14 cellular contexts compared by ENCODE assay signal in the genomic region with DNA sequence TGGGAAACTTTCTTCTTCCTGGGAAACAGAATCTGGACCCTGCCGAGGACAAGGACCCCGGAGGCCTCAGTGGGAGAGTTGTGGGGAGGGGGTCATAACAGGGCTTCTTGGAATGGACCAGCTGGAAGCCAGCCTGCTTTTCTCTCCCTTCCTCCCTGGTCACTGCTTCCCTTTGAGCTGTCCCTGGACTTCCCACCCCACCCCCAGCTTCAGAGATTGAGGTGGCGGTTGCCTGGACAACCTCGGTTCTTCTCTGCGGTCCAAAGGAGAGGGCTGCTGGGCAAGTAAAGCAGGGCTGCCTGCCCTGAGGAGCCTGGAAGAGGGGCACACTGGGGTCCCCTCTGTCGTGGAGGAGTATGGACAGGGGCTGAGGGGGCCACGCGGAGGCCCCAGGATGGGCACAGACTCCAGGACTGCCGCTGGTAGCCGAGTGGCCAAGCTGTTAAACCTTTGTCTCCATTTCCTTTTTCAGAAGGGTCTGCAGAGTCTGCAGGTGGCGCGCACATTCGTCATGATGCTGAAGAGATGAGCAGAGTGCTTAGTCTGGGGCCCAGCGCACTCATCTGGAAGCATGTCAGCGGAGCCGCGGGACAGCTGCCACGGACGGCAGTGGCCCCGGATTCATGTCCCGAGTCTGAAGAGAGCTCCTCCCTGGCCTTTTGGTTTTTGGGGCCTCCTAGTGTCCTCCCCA. TPM values are rescaled to one million over a fixed set of nuclear protein-coding genes. Genes with fewer than 3 reads are reported as not detected.
DNase-seq lines count a peak whose midpoint lies in the region; ATAC-seq, FAIRE-seq and TF ChIP-seq lines count a peak whose summit lies in the region.
"Had no signal": no experiment of that assay in that cellular context is flagged by ENCODE, and none has a peak within 500 bp of the region (broad histone marks: within the 10 kb centered on the region; RNA-seq: fewer than 3 reads in every experiment).

No MANE protein-coding gene starts in this region.

- peak in 1 of 10 experiments; percentile 30 for DNase-seq in CD4-positive, alpha-beta T cell
- DNase-seq in T-helper 17 cell (no peak), iPS DF 6.9 (ENCODE audit: low read depth, low spot score) (peak; percentile 33), posterior cingulate gyrus (peak in 6 of 10 donors; percentile 23 to 88 (median 61)), kidney glomerular epithelial cell (lab: John Stamatoyannopoulos, UW) (no peak), NCI-H1048 (lab: John Stamatoyannopoulos, UW) (no peak), urothelium cell line (ENCODE audit: low spot score) (no peak)
- DNase-seq: activated T-cell treated with anti-CD3 and anti-CD28 coated beads, Interleukin-2, amount 50 U/mL, for 48 hours; effector memory CD4-positive, alpha-beta T cell; immature natural killer cell; NCI-H748 treated with DMSO at 0.1 percent for 48 hours; stimulated activated naive CD4-positive, alpha-beta T cell treated with Interleukin-2 at 50 U/mL for 16 hours had no signal

- no peak overlapping the region for H3K27ac ChIP-seq in CD4-positive, alpha-beta T cell (ENCODE audit: low read depth, low read length)
- H3K27ac ChIP-seq in iPS DF 6.9 (ENCODE audit: low read length): no peak overlapping the region

- no peaks in the 10 kb centered on the region for H3K27me3 Mint-ChIP-seq in CD4-positive, alpha-beta T cell
- no peaks in the 10 kb centered on the region for H3K27me3 Mint-ChIP-seq in T-helper 17 cell

- H3K4me1 Mint-ChIP-seq in CD4-positive, alpha-beta T cell (ENCODE audit: low read depth): peaks cover 44% of the 10 kb centered on the region
- H3K4me1 Mint-ChIP-seq in T-helper 17 cell: peaks cover 22% of the 10 kb centered on the region

- H3K36me3 ChIP-seq in iPS DF 6.9 (ENCODE audit: control insufficient read depth, insufficient read depth, low read length): peaks cover 7% of the 10 kb centered on the region

- no peak for TF ChIP-seq CTCF in CD4-positive, alpha-beta T cell (IDR thresholded peaks at IDR 0.05)

- no peak overlapping the region for H3K4me3 Mint-ChIP-seq in CD4-positive, alpha-beta T cell
- H3K4me3 Mint-ChIP-seq in T-helper 17 cell: peak overlapping the region; percentile 39

- no peaks in the 10 kb centered on the region for H3K9me3 ChIP-seq in CD4-positive, alpha-beta T cell (ENCODE audit: control insufficient read depth, low read length)
- no peaks in the 10 kb centered on the region for H3K9me3 ChIP-seq in T-helper 17 cell (ENCODE audit: control insufficient read depth, low read length, poor library complexity, severe bottlenecking)
- H3K9me3 ChIP-seq in iPS DF 6.9 (ENCODE audit: control insufficient read depth, insufficient read depth, low read length): no peaks in the 10 kb centered on the region
- H3K9me3 ChIP-seq: BLaER1 treated with 17β-estradiol and CSF1 and Interleukin-3, amounts not matched to agents 10 nM and 100 nM had no signal

- peak overlapping the region; percentile 42 for H3K27ac Mint-ChIP-seq in CD4-positive, alpha-beta T cell
- H3K27ac Mint-ChIP-seq in T-helper 17 cell: peak overlapping the region; percentile 85

- H3K36me3 Mint-ChIP-seq in CD4-positive, alpha-beta T cell (ENCODE audit: low read depth): peaks cover 21% of the 10 kb centered on the region
- H3K36me3 Mint-ChIP-seq in T-helper 17 cell (ENCODE audit: low read depth): no peaks in the 10 kb centered on the region

- H3K4me1 ChIP-seq in iPS DF 6.9 (ENCODE audit: control insufficient read depth, insufficient read depth, low read length): peaks cover 14% of the 10 kb centered on the region

- H3K4me3 ChIP-seq in iPS DF 6.9 (ENCODE audit: low read length): no peak overlapping the region
- H3K4me3 ChIP-seq: BLaER1 treated with 17β-estradiol and CSF1 and Interleukin-3, amounts not matched to agents 10 nM and 100 nM had no signal

- no peak for FAIRE-seq in urothelium cell line (lab: Jason Lieb, UNC)

- POLR2A ChIA-PET in CD4-positive, alpha-beta T cell (lab: Charles Lee): interaction anchor here (1.0 kb wide), 1 partner anchor 34 kb away, joined by 3 read pairs; no protein-coding TSS in a partner anchor

- intact Hi-C loops in CD4-positive, alpha-beta T cell (cut with DNase I, micrococcal nuclease): loop anchor here in 1 of 2 experiments (5.0 kb wide), 1 partner anchor 40 kb away; the partner anchor contains the start of gene KLHL25
- intact Hi-C loops in posterior cingulate gyrus (cut with DNase I): no loop called here

- CTCF ChIA-PET in CD4-positive, alpha-beta T cell (lab: Charles Lee): no interaction called here

- no peak for ATAC-seq in CD4-positive, alpha-beta T cell (ENCODE audit: poor library complexity)
- ATAC-seq in T-helper 17 cell: no peak
- ATAC-seq in HG02884 (IDR thresholded peaks at IDR 0.05; ENCODE audit: unreplicated experiment): no peak

- no CpG with 5 or more reads among the region's 21 CpGs for WGBS in iPS DF 6.9 (ENCODE audit: insufficient coverage, insufficient read length)

- H3K27me3 ChIP-seq in CD4-positive, alpha-beta T cell (ENCODE audit: control insufficient read depth, insufficient read depth, low read length): no peaks in the 10 kb centered on the region
- no peaks in the 10 kb centered on the region for H3K27me3 ChIP-seq in iPS DF 6.9 (ENCODE audit: control insufficient read depth, insufficient read depth, low read length)
- H3K27me3 ChIP-seq: BLaER1 treated with 17β-estradiol and CSF1 and Interleukin-3, amounts not matched to agents 10 nM and 100 nM had no signal

- no peaks in the 10 kb centered on the region for H3K9me3 Mint-ChIP-seq in CD4-positive, alpha-beta T cell
- H3K9me3 Mint-ChIP-seq: immature natural killer cell had no signal

RNA-seq across cellular contexts. Expression of gene KLHL25, which starts 42.8 kb away (rescaled TPM):
- total RNA-seq in CD4-positive, alpha-beta T cell: 10 to 100 TPM in 1 of 2 experiments, 1 to 10 TPM in 1; 9.0 to 10.2 TPM
- total RNA-seq in T-helper 17 cell: 10 to 100 TPM in 1 of 2 donors, 1 to 10 TPM in 1; 9.8 to 12.3 TPM

Comparison
In these comparisons a context has a peak if more than half of its experiments do, and no peak if none do; other contexts are left out.
1. DNase-seq: peak in iPS DF 6.9 (single experiment) and posterior cingulate gyrus (6 of 10); none in T-helper 17 cell (0 of 3), kidney glomerular epithelial cell (single experiment), NCI-H1048 (single experiment) and urothelium cell line (single experiment).